In the genomic region with DNA sequence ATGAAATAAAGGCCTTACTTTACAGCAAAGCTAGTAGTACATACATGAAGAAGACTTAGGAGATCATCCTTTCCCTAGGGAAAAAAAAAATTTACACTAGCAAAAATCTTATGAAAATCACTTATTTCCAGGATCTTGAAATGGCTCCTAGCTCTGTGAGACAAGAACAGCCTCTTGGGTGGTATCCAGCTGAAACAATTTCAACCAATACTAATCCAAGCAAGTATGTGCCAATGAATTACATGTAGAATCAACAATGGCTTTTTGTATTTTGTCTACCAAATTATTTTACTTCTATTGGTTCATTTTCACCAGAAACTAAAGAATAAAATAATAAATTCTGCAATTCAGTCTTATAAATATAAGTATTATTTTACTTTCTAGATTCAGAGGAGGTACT, we compare ENCODE assay signal across 16 cellular contexts.
DNase-seq lines count a peak whose midpoint lies in the region; ATAC-seq lines count a peak whose summit lies in the region.
"Had no signal": no experiment of that assay in that cellular context is flagged by ENCODE, and none has a peak within 500 bp of the region (broad histone marks: within the 10 kb centered on the region; RNA-seq: fewer than 3 reads in every experiment).

No MANE protein-coding gene starts in this region.

- H3K27ac Mint-ChIP-seq in activated naive CD4-positive, alpha-beta T cell treated with anti-CD3 and anti-CD28 coated beads, Interleukin-2, amount 10 ng/mL, durations not matched to agents 7 days and 5 days: no peak overlapping the region
- H3K27ac Mint-ChIP-seq: CD14-positive monocyte; CD8-positive, alpha-beta T cell had no signal

- peak overlapping the region; percentile 97 for H3K27ac ChIP-seq in angular gyrus (ENCODE audit: low read depth, low read length)

- H3K27me3 Mint-ChIP-seq in activated naive CD4-positive, alpha-beta T cell treated with anti-CD3 and anti-CD28 coated beads, Interleukin-2, amount 10 ng/mL, durations not matched to agents 7 days and 5 days: no peaks in the 10 kb centered on the region

- ATAC-seq in GM19395 (IDR thresholded peaks at IDR 0.05; ENCODE audit: unreplicated experiment): no peak
- ATAC-seq: CD8-positive, alpha-beta T cell; GM23338 had no signal

- no peaks in the 10 kb centered on the region for H3K9me3 Mint-ChIP-seq in activated naive CD4-positive, alpha-beta T cell treated with anti-CD3 and anti-CD28 coated beads, Interleukin-2, amount 10 ng/mL, durations not matched to agents 7 days and 5 days
- H3K9me3 Mint-ChIP-seq: CD8-positive, alpha-beta T cell had no signal

- CTCF ChIA-PET in activated naive CD4-positive, alpha-beta T cell treated with anti-CD3 and anti-CD28 coated beads, Interleukin-2, amount 10 ng/mL, durations not matched to agents 7 days and 5 days (lab: Charles Lee): no interaction called here

- H3K4me1 Mint-ChIP-seq in activated naive CD4-positive, alpha-beta T cell treated with anti-CD3 and anti-CD28 coated beads, Interleukin-2, amount 10 ng/mL, durations not matched to agents 7 days and 5 days: no peaks in the 10 kb centered on the region
- H3K4me1 Mint-ChIP-seq: CD14-positive monocyte had no signal

- no peaks in the 10 kb centered on the region for H3K36me3 Mint-ChIP-seq in activated naive CD4-positive, alpha-beta T cell treated with anti-CD3 and anti-CD28 coated beads, Interleukin-2, amount 10 ng/mL, durations not matched to agents 7 days and 5 days
- H3K36me3 Mint-ChIP-seq: CD14-positive monocyte; CD8-positive, alpha-beta T cell had no signal

- no peak overlapping the region for H3K4me3 Mint-ChIP-seq in activated naive CD4-positive, alpha-beta T cell treated with anti-CD3 and anti-CD28 coated beads, Interleukin-2, amount 10 ng/mL, durations not matched to agents 7 days and 5 days
- H3K4me3 Mint-ChIP-seq: CD14-positive monocyte; CD8-positive, alpha-beta T cell; GM23338 had no signal

- peak; percentile 91 for DNase-seq in globus pallidus (ENCODE audit: low spot score)
- peak; percentile 81 for DNase-seq in midbrain (lab: John Stamatoyannopoulos, UW)
- peak; percentile 96 for DNase-seq in superior temporal gyrus (ENCODE audit: extremely low spot score)
- DNase-seq in stimulated activated CD4-positive, alpha-beta T cell treated with anti-CD3 and anti-CD28 coated beads, Interleukin-4, amount 100 ng/mL, for 1 hour: no peak
- DNase-seq in activated naive CD4-positive, alpha-beta T cell treated with anti-CD3 and anti-CD28 coated beads, Interleukin-2, amount 10 ng/mL, durations not matched to agents 7 days and 5 days: no peak
- no peak for DNase-seq in AG08396 (ENCODE audit: low spot score)
- DNase-seq: CD8-positive, alpha-beta T cell; COR-L47; DMS153; DND-41; GF-D8; H7 had no signal

Comparison
In these comparisons a context has a peak if more than half of its experiments do, and no peak if none do; other contexts are left out.
1. DNase-seq: peak in globus pallidus (single experiment), midbrain (single experiment) and superior temporal gyrus (single experiment); none in stimulated activated CD4-positive, alpha-beta T cell treated with anti-CD3 and anti-CD28 coated beads, Interleukin-4, amount 100 ng/mL, for 1 hour (single experiment), activated naive CD4-positive, alpha-beta T cell treated with anti-CD3 and anti-CD28 coated beads, Interleukin-2, amount 10 ng/mL, durations not matched to agents 7 days and 5 days (single experiment) and AG08396 (single experiment).